Comparison of ENCODE assay signal across 8 cellular contexts in genomic region chr11:128496684-128497056, GRCh38.
DNase-seq lines count a peak whose midpoint lies in the region; ATAC-seq and TF ChIP-seq lines count a peak whose summit lies in the region.

No MANE protein-coding gene starts in this region.

- peaks cover 47% of the 10 kb centered on the region for H3K36me3 Mint-ChIP-seq in endothelial cell (ENCODE audit: low read depth, unreplicated experiment)

- H3K4me1 Mint-ChIP-seq in endothelial cell (ENCODE audit: unreplicated experiment), result peaks cover 74% of the 10 kb centered on the region

- peak overlapping the region; percentile 65 to 87 (median 70) for H3K27ac ChIP-seq in sigmoid colon

- 33 to 35% methylated on average over 4 of the region's 4 CpGs for WGBS in sigmoid colon, 2 donors

- H3K4me1 ChIP-seq in sigmoid colon, result peaks cover 0 to 70% (median 54%) of the 10 kb centered on the region in 4 donors

- intact Hi-C loops in sigmoid colon (cut with DNase I), result no loop called here

- H3K4me3 ChIP-seq in NB4 (ENCODE audit: low read depth, low read length) (peak overlapping the region; percentile 41), sigmoid colon (no peak overlapping the region)

- H3K9me3 Mint-ChIP-seq in endothelial cell (ENCODE audit: unreplicated experiment), result peaks cover 11% of the 10 kb centered on the region

- H3K9me3 ChIP-seq in sigmoid colon, result no peaks in the 10 kb centered on the region

- ATAC-seq in GM19023 (IDR thresholded peaks at IDR 0.05; ENCODE audit: unreplicated experiment) (peak; percentile 32), HG03196 (IDR thresholded peaks at IDR 0.05; ENCODE audit: unreplicated experiment) (no peak), GM18861 (IDR thresholded peaks at IDR 0.05; ENCODE audit: unreplicated experiment) (no peak)

- peak overlapping the region; percentile 39 for H3K4me3 Mint-ChIP-seq in endothelial cell (ENCODE audit: unreplicated experiment)

- peak; percentile 94 for DNase-seq in NB4 (ENCODE audit: low read depth)
- no peak for DNase-seq in endothelial cell (ENCODE audit: low spot score)
- DNase-seq in sigmoid colon, result no peak
- DNase-seq in D341Med (ENCODE audit: low spot score), result no peak
- DNase-seq in NCI-H345 treated with DMSO at 0.1 percent for 48 hours (lab: John Stamatoyannopoulos, UW; ENCODE audit: unreplicated experiment), result no peak

- peaks cover 3% of the 10 kb centered on the region for H3K27me3 Mint-ChIP-seq in endothelial cell (ENCODE audit: unreplicated experiment)

- no peaks in the 10 kb centered on the region for H3K36me3 ChIP-seq in sigmoid colon

- H3K27me3 ChIP-seq in sigmoid colon, result no peaks in the 10 kb centered on the region

- H3K27ac Mint-ChIP-seq in endothelial cell (ENCODE audit: unreplicated experiment), result no peak overlapping the region

- TF ChIP-seq CTCF in NB4 (IDR thresholded peaks at IDR 0.05; ENCODE audit: low read depth, low read length) (no peak), endothelial cell (IDR thresholded peaks at IDR 0.05; ENCODE audit: unreplicated experiment) (no peak), sigmoid colon (IDR thresholded peaks at IDR 0.05) (no peak)

- TF ChIP-seq POLR2A in NB4 (IDR thresholded peaks at IDR 0.05; ENCODE audit: extremely low read depth, insufficient read length) (no peak), sigmoid colon (IDR thresholded peaks at IDR 0.05) (no peak)

- TF ChIP-seq EP300 in sigmoid colon (IDR thresholded peaks at IDR 0.05), result no peak
